ENCODE assay signal across 15 cellular contexts in genomic region chr13:110396476-110396875, GRCh38.
A peak's percentile ranks its signal among the peaks of the same experiment; 100 is the strongest.
DNase-seq lines count a peak whose midpoint lies in the region; ATAC-seq and TF ChIP-seq lines count a peak whose summit lies in the region.
"Had no signal": no experiment of that assay in that cellular context is flagged by ENCODE, and none has a peak within 500 bp of the region (broad histone marks: within the 10 kb centered on the region; RNA-seq: fewer than 3 reads in every experiment).

No MANE protein-coding gene starts in this region.

- H3K9ac ChIP-seq in parathyroid adenoma, result no peak overlapping the region
- H3K9ac ChIP-seq: KMS-11 had no signal

- H3K4me2 ChIP-seq in parathyroid adenoma (ENCODE audit: low read length), result no peak overlapping the region
- H3K4me2 ChIP-seq: KMS-11 had no signal

- no peaks in the 10 kb centered on the region for H3K9me3 ChIP-seq in right atrium auricular region
- no peaks in the 10 kb centered on the region for H3K9me3 ChIP-seq in esophagus squamous epithelium
- no peaks in the 10 kb centered on the region for H3K9me3 ChIP-seq in parathyroid adenoma (ENCODE audit: control insufficient read depth, low read length)
- no peaks in the 10 kb centered on the region for H3K9me3 ChIP-seq in vagina
- H3K9me3 ChIP-seq in SJCRH30 (replicated peaks), result no peaks in the 10 kb centered on the region

- H3K4me1 ChIP-seq in right atrium auricular region, result peaks cover 0 to 64% of the 10 kb centered on the region in 2 donors
- peaks cover 0 to 45% (median 9%) of the 10 kb centered on the region in 3 donors for H3K4me1 ChIP-seq in esophagus squamous epithelium
- H3K4me1 ChIP-seq in parathyroid adenoma, result peaks cover 8% of the 10 kb centered on the region
- peaks cover 46% of the 10 kb centered on the region for H3K4me1 ChIP-seq in vagina
- H3K4me1 ChIP-seq in SJCRH30, result peaks cover 31% of the 10 kb centered on the region

- TF ChIP-seq CTCF in right atrium auricular region (IDR thresholded peaks at IDR 0.05), result no peak
- no peak for TF ChIP-seq CTCF in esophagus squamous epithelium (IDR thresholded peaks at IDR 0.05)
- no peak for TF ChIP-seq CTCF in parathyroid adenoma (IDR thresholded peaks at IDR 0.05)
- TF ChIP-seq CTCF in vagina (IDR thresholded peaks at IDR 0.05), result no peak

- no peaks in the 10 kb centered on the region for H3K36me3 ChIP-seq in right atrium auricular region
- no peaks in the 10 kb centered on the region for H3K36me3 ChIP-seq in esophagus squamous epithelium
- no peaks in the 10 kb centered on the region for H3K36me3 ChIP-seq in parathyroid adenoma (ENCODE audit: control insufficient read depth, insufficient read depth, low read length)
- no peaks in the 10 kb centered on the region for H3K36me3 ChIP-seq in vagina
- H3K36me3 ChIP-seq in SJCRH30, result peaks cover 5% of the 10 kb centered on the region; the same call in 1 of the 2 replicates

- DNase-seq in right atrium auricular region (ENCODE audit: low spot score), result no peak
- DNase-seq in left ventricle myocardium superior, result no peak
- no peak for DNase-seq in esophagus squamous epithelium (lab: John Stamatoyannopoulos, UW)
- no peak for DNase-seq in vagina (ENCODE audit: extremely low spot score in 2 of 2)
- no peak for DNase-seq in stimulated activated CD4-positive, alpha-beta T cell treated with anti-CD3 and anti-CD28 coated beads, Interleukin-12 subunit alpha, Interleukin-12 subunit beta, amount 100 ng/mL, for 4 hours
- DNase-seq in SJCRH30, result no peak
- no peak for DNase-seq in activated CD8-positive, alpha-beta memory T cell treated with anti-CD3 and anti-CD28 coated beads for 24 hours
- DNase-seq: activated CD8-positive, alpha-beta T cell treated with anti-CD3 and anti-CD28 coated beads for 36 hours; activated naive CD4-positive, alpha-beta T cell treated with anti-CD3 and anti-CD28 coated beads, Interleukin-2, amount 50 U/mL, for 16 hours; effector memory CD4-positive, alpha-beta T cell; NCI-H2081 treated with DMSO at 0.1 percent for 48 hours; stimulated activated naive CD4-positive, alpha-beta T cell had no signal

- no peaks in the 10 kb centered on the region for H3K79me2 ChIP-seq in parathyroid adenoma

- no peak for ATAC-seq in left ventricle myocardium superior
- ATAC-seq: activated CD8-positive, alpha-beta T cell treated with anti-CD3 and anti-CD28 coated beads for 36 hours; natural killer cell treated with Interleukin-12 subunit alpha and Interleukin-12 subunit beta and Interleukin-15 and Interleukin-18, amount 100 ng/mL, for 72 hours had no signal

- TF ChIP-seq POLR2A in esophagus squamous epithelium (IDR thresholded peaks at IDR 0.05) (no peak), vagina (IDR thresholded peaks at IDR 0.05) (no peak)

- 52 to 56% methylated on average over 6 of the region's 6 CpGs for WGBS in esophagus squamous epithelium, 2 donors

- intact Hi-C loops in left ventricle myocardium superior (cut with micrococcal nuclease) (no loop called here), esophagus squamous epithelium (cut with DNase I) (no loop called here), vagina (cut with DNase I) (loop anchor here (5.0 kb wide), 1 partner anchor 89 kb away; the partner anchor contains the start of genes COL4A1 and COL4A2)

- H3K27ac ChIP-seq in right atrium auricular region (peak overlapping the region; percentile 83 to 95), esophagus squamous epithelium (peak overlapping the region; percentile 61 to 93 (median 86)), parathyroid adenoma (peak overlapping the region; percentile 59), vagina (peak overlapping the region; percentile 89), SJCRH30 (no peak overlapping the region)
- H3K27ac ChIP-seq: KMS-11 had no signal

- H3K27me3 ChIP-seq in right atrium auricular region (no peaks in the 10 kb centered on the region), esophagus squamous epithelium (no peaks in the 10 kb centered on the region), parathyroid adenoma (ENCODE audit: control insufficient read depth, insufficient read depth, low read length) (no peaks in the 10 kb centered on the region), vagina (no peaks in the 10 kb centered on the region), SJCRH30 (no peaks in the 10 kb centered on the region)

- H3K4me3 ChIP-seq in right atrium auricular region (no peak overlapping the region), esophagus squamous epithelium (no peak overlapping the region), parathyroid adenoma (ENCODE audit: low read depth, low read length) (no peak overlapping the region), vagina (no peak overlapping the region), SJCRH30 (no peak overlapping the region)

- no peak overlapping the region for H2AFZ ChIP-seq in parathyroid adenoma
